Comparison of ENCODE assay signal across 15 cellular contexts in genomic region chrX:19513383-19513782, GRCh38. TPM values are rescaled to one million over a fixed set of nuclear protein-coding genes. Genes with fewer than 3 reads are reported as not detected.
A peak's percentile ranks its signal among the peaks of the same experiment; 100 is the strongest.
DNase-seq lines count a peak whose midpoint lies in the region; ATAC-seq and TF ChIP-seq lines count a peak whose summit lies in the region.
"Had no signal": no experiment of that assay in that cellular context is flagged by ENCODE, and none has a peak within 500 bp of the region (broad histone marks: within the 10 kb centered on the region; RNA-seq: fewer than 3 reads in every experiment).

No MANE protein-coding gene starts in this region.

- H3K27ac ChIP-seq in SJCRH30 (no peak overlapping the region), lung (ENCODE audit: low read depth in 1 of 2, low read length in 1 of 2) (no peak overlapping the region)
- H3K27ac ChIP-seq: SJSA1 had no signal

- H3K4me1 ChIP-seq in SJCRH30 (no peaks in the 10 kb centered on the region), lung (ENCODE audit: control insufficient read depth in 2 of 2, insufficient read depth in 2 of 2, low read length in 2 of 2) (no peaks in the 10 kb centered on the region)
- H3K4me1 ChIP-seq: SJSA1 had no signal

- no peaks in the 10 kb centered on the region for H3K36me3 ChIP-seq in SJCRH30
- H3K36me3 ChIP-seq in lung (ENCODE audit: control insufficient read depth in 2 of 2, insufficient read depth in 2 of 2, low read length in 2 of 2): no peaks in the 10 kb centered on the region
- H3K36me3 ChIP-seq: SJSA1 had no signal

- WGBS in lung, 2 donors: 13 to 34% methylated on average over 4 of the region's 4 CpGs

- H3K4me3 ChIP-seq in SJCRH30 (peak overlapping the region; percentile 9; the same call in 1 of the 2 replicates), lung (no peak overlapping the region)
- H3K4me3 ChIP-seq: SJSA1 had no signal

- TF ChIP-seq CTCF in lung (IDR thresholded peaks at IDR 0.05; ENCODE audit: control extremely low read depth, extremely low read depth): no peak

- no peaks in the 10 kb centered on the region for H3K27me3 ChIP-seq in SJCRH30
- no peaks in the 10 kb centered on the region for H3K27me3 ChIP-seq in lung (ENCODE audit: control insufficient read depth, insufficient read depth)

- ATAC-seq in lung (ENCODE audit: insufficient read depth, low FRiP score) (no peak), HG03139 (IDR thresholded peaks at IDR 0.05; ENCODE audit: unreplicated experiment) (no peak)
- ATAC-seq: activated naive CD8-positive, alpha-beta T cell treated with anti-CD3 and anti-CD28 coated beads, Interleukin-2, amount 50 U/mL, for 24 hours; stimulated activated memory B cell treated with anti-CD40 and anti-IgM and Interleukin-4, amounts not matched to agents 10 μg/mL and 1 μg/mL and 100 μg/mL, for 72 hours had no signal

- peak; percentile 29 for DNase-seq in DMS79 (lab: John Stamatoyannopoulos, UW)
- peak; percentile 70 for DNase-seq in NCI-H1105 treated with DMSO at 0.1 percent for 48 hours (lab: John Stamatoyannopoulos, UW)
- peak; percentile 49 to 56 for DNase-seq in SJCRH30
- peak; percentile 34 for DNase-seq in lung (ENCODE audit: low spot score)
- DNase-seq in ACHN: no peak
- no peak for DNase-seq in NOMO-1 (lab: John Stamatoyannopoulos, UW; ENCODE audit: unreplicated experiment in 2 of 2)
- DNase-seq in midbrain (lab: John Stamatoyannopoulos, UW): no peak
- DNase-seq: activated CD4-positive, alpha-beta memory T cell treated with anti-CD3 and anti-CD28 coated beads for 36 hours; activated naive CD8-positive, alpha-beta T cell treated with anti-CD3 and anti-CD28 coated beads, Interleukin-2, amount 50 U/mL, for 24 hours; effector CD8-positive, alpha-beta T cell; MV-4-11; natural killer cell had no signal

- no peaks in the 10 kb centered on the region for H3K9me3 ChIP-seq in SJCRH30 (replicated peaks)
- peaks cover 0 to 7% of the 10 kb centered on the region in 2 donors for H3K9me3 ChIP-seq in lung (ENCODE audit: control insufficient read depth in 2 of 2, insufficient read depth in 1 of 2, low read length in 1 of 2)
- H3K9me3 ChIP-seq: SJSA1 had no signal

- in situ Hi-C loops in ACHN (cut with HindIII; ENCODE audit: low pct_ligation_motif_present, low pct_unique_long_range_greater_than_20kb, low sequenced_read_pairs): no loop called here

RNA-seq across cellular contexts. Expression of gene MAP3K15, which starts 1.9 kb away (rescaled TPM):
- total RNA-seq in SJCRH30 (2014; rRNA removed; shearing (Covaris generic)): 0.38 and 0.51 TPM in 2 replicates
- total RNA-seq in lung: 1 to 10 TPM in 1 of 2 donors, under 1 TPM in 1; 0.34 to 2.1 TPM
- polyA plus RNA-seq in lung: under 1 TPM; 0.16 to 0.45 TPM
- total RNA-seq: SJSA1 had no signal

Comparison
In these comparisons a context has a peak if more than half of its experiments do, and no peak if none do; other contexts are left out.
1. DNase-seq: peak in DMS79 (single experiment), NCI-H1105 treated with DMSO at 0.1 percent for 48 hours (single experiment), SJCRH30 (2 of 2) and lung (single experiment); none in ACHN (single experiment), NOMO-1 (0 of 2) and midbrain (single experiment).